Comparison of ENCODE assay signal across 23 cellular contexts in genomic region chr18:9919564-9920232, GRCh38. TPM values are rescaled to one million over a fixed set of nuclear protein-coding genes. Genes with fewer than 3 reads are reported as not detected.
DNase-seq lines count a peak whose midpoint lies in the region; ATAC-seq and TF ChIP-seq lines count a peak whose summit lies in the region.
"Had no signal": no experiment of that assay in that cellular context is flagged by ENCODE, and none has a peak within 500 bp of the region (broad histone marks: within the 10 kb centered on the region; RNA-seq: fewer than 3 reads in every experiment).

No MANE protein-coding gene starts in this region.

- H3K9me3 ChIP-seq in OCI-LY3 (ENCODE audit: insufficient read depth, low read length), result no peaks in the 10 kb centered on the region
- H3K9me3 ChIP-seq: esophagus squamous epithelium, gastrocnemius medialis, left lung, prostate gland had no signal

- no peak overlapping the region for H3K27ac ChIP-seq in OCI-LY3 (ENCODE audit: low read length)
- H3K27ac ChIP-seq: C4-2B, prostate gland had no signal

- H3K4me2 ChIP-seq in OCI-LY3 (ENCODE audit: low read length), result 0 out of 2 replicates have a peak overlapping the region, but pooled peaks have one; percentile 40

- peaks cover 5% of the 10 kb centered on the region for H3K36me3 Mint-ChIP-seq in HFFc6 (ENCODE audit: low read depth)

- H4K20me1 ChIP-seq in OCI-LY3 (ENCODE audit: insufficient read depth, low read length), result peaks cover 97% of the 10 kb centered on the region

- H3K4me1 ChIP-seq in OCI-LY3 (ENCODE audit: low read length), result peaks cover 37% of the 10 kb centered on the region

- no peak overlapping the region for H3K9ac ChIP-seq in OCI-LY3 (ENCODE audit: low read length)

- peaks cover 45% of the 10 kb centered on the region for H3K4me1 Mint-ChIP-seq in HFFc6 (ENCODE audit: low read depth)

- no peak overlapping the region for H3K4me3 Mint-ChIP-seq in HFFc6
- H3K4me3 Mint-ChIP-seq: activated CD4-positive, alpha-beta T cell treated with anti-CD3 and anti-CD28 coated beads for 36 hours; activated T-cell treated with anti-CD3 and anti-CD28 coated beads, Interleukin-2, amount 50 U/mL, for 4 hours; central memory CD8-positive, alpha-beta T cell; stimulated activated naive CD8-positive, alpha-beta T cell treated with anti-CD3 and anti-CD28 coated beads, Interleukin-15, amount 100 ng/mL, for 72 hours; T-helper 2 cell treated with Interferon-gamma antibody and Interleukin-4, amounts not matched to agents 5 μg/mL and 100 μg/mL, for 36 hours had no signal

- H3K4me3 ChIP-seq in OCI-LY3 (ENCODE audit: low read length) (no peak overlapping the region), fibroblast of the aortic adventitia (ENCODE audit: low read depth, low read length) (peak overlapping the region; percentile 2)
- H3K4me3 ChIP-seq: esophagus squamous epithelium, left lung, prostate gland had no signal

- no peaks in the 10 kb centered on the region for H3K36me3 ChIP-seq in OCI-LY3 (replicated peaks; ENCODE audit: low read depth, low read length)
- H3K36me3 ChIP-seq: gastrocnemius medialis, left lung, prostate gland had no signal

- no peaks in the 10 kb centered on the region for H3K27me3 ChIP-seq in OCI-LY3 (ENCODE audit: low read depth, low read length)
- H3K27me3 ChIP-seq: esophagus squamous epithelium, gastrocnemius medialis, left lung had no signal

- ATAC-seq in omental fat pad (ENCODE audit: low FRiP score), result no peak
- ATAC-seq: activated CD4-positive, alpha-beta T cell treated with anti-CD3 and anti-CD28 coated beads for 36 hours; activated T-cell treated with anti-CD3 and anti-CD28 coated beads, Interleukin-2, amount 50 U/mL, for 4 hours; gastrocnemius medialis; Right ventricle myocardium inferior had no signal

- peaks cover 100% of the 10 kb centered on the region for H3K79me2 ChIP-seq in OCI-LY3 (ENCODE audit: low read length)

- no peak for TF ChIP-seq CTCF in OCI-LY3 (IDR thresholded peaks at IDR 0.05; ENCODE audit: low read depth, low read length)
- no peak for TF ChIP-seq CTCF in fibroblast of the aortic adventitia (IDR thresholded peaks at IDR 0.05; ENCODE audit: insufficient read depth, low read length)
- no peak for TF ChIP-seq CTCF in HFFc6 (IDR thresholded peaks at IDR 0.05)
- TF ChIP-seq CTCF in omental fat pad (IDR thresholded peaks at IDR 0.05), result no peak

- no peaks in the 10 kb centered on the region; the same call in none of the 2 replicates for H3K27me3 Mint-ChIP-seq in HFFc6 (ENCODE audit: insufficient read depth)
- H3K27me3 Mint-ChIP-seq: activated CD4-positive, alpha-beta T cell treated with anti-CD3 and anti-CD28 coated beads for 36 hours; central memory CD8-positive, alpha-beta T cell; stimulated activated naive CD8-positive, alpha-beta T cell treated with anti-CD3 and anti-CD28 coated beads, Interleukin-15, amount 100 ng/mL, for 72 hours had no signal

- no peak overlapping the region for H3K27ac Mint-ChIP-seq in HFFc6
- H3K27ac Mint-ChIP-seq: activated CD4-positive, alpha-beta T cell treated with anti-CD3 and anti-CD28 coated beads for 36 hours; stimulated activated naive CD8-positive, alpha-beta T cell treated with anti-CD3 and anti-CD28 coated beads, Interleukin-15, amount 100 ng/mL, for 72 hours; T-helper 2 cell treated with Interferon-gamma antibody and Interleukin-4, amounts not matched to agents 5 μg/mL and 100 μg/mL, for 36 hours had no signal

- H2AFZ ChIP-seq in OCI-LY3 (ENCODE audit: low read depth, low read length), result no peak overlapping the region

- H3K9me3 Mint-ChIP-seq in HFFc6, result no peaks in the 10 kb centered on the region
- H3K9me3 Mint-ChIP-seq: activated T-cell treated with anti-CD3 and anti-CD28 coated beads, Interleukin-2, amount 50 U/mL, for 4 hours; central memory CD8-positive, alpha-beta T cell; stimulated activated naive CD8-positive, alpha-beta T cell treated with anti-CD3 and anti-CD28 coated beads, Interleukin-15, amount 100 ng/mL, for 72 hours; T-helper 2 cell treated with Interferon-gamma antibody and Interleukin-4, amounts not matched to agents 5 μg/mL and 100 μg/mL, for 36 hours had no signal

- peak; percentile 14 for DNase-seq in stimulated activated CD4-positive, alpha-beta T cell treated with anti-CD3 and anti-CD28 coated beads, Interleukin-15, amount 100 ng/mL, for 24 hours
- DNase-seq in stimulated activated CD4-positive, alpha-beta T cell treated with anti-CD3 and anti-CD28 coated beads, Interleukin-12 subunit alpha, Interleukin-12 subunit beta, amount 100 ng/mL, for 4 hours, result no peak
- DNase-seq in fibroblast of the aortic adventitia (ENCODE audit: low read depth), result no peak
- DNase-seq in HFFc6, result no peak
- DNase-seq in omental fat pad (ENCODE audit: low spot score), result no peak
- DNase-seq in cerebellum (ENCODE audit: low spot score), result no peak
- DNase-seq in KG1 (lab: John Stamatoyannopoulos, UW), result no peak
- DNase-seq: activated CD4-positive, alpha-beta T cell treated with anti-CD3 and anti-CD28 coated beads for 36 hours; activated T-cell treated with anti-CD3 and anti-CD28 coated beads, Interleukin-2, amount 50 U/mL, for 4 hours; Calu3; esophagus squamous epithelium; gastrocnemius medialis; left lung; mesendoderm; NCI-H1417; NCI-H774; stimulated activated naive CD8-positive, alpha-beta T cell treated with anti-CD3 and anti-CD28 coated beads, Interleukin-15, amount 100 ng/mL, for 72 hours had no signal

RNA-seq across cellular contexts. Expression of gene VAPA, which starts 5.9 kb away (rescaled TPM):
- total RNA-seq in fibroblast of the aortic adventitia (ENCODE audit: low replicate concordance) (324 and 436 TPM in 2 replicates), omental fat pad (100 to 1,000 TPM; 173 to 345 (median 246) TPM), cerebellum (145 TPM)
- total RNA-seq in HFFc6 (2021; fragmentation: NEBNext Ultra II Directional; extraction: Animal tissue kit (Norgen Biotek cat#: 25700)), result 100 to 1,000 TPM; 184 to 237 (median 206) TPM

RNA-seq across cellular contexts. Expression of gene TXNDC2, which starts 33.9 kb away (rescaled TPM):
- 0.16 and 0.27 TPM in 2 replicates for total RNA-seq in fibroblast of the aortic adventitia (ENCODE audit: low replicate concordance)
- under 1 TPM in 3 of 6 experiments, not detected in 3; 0.14 to 0.34 (median 0.18) TPM for total RNA-seq in HFFc6 (2021; fragmentation: NEBNext Ultra II Directional; extraction: Animal tissue kit (Norgen Biotek cat#: 25700))
- total RNA-seq in omental fat pad, result under 1 TPM in 2 of 4 donors, not detected in 2; 0.24 to 0.44 TPM
- not detected for total RNA-seq in cerebellum
- total RNA-seq: activated CD4-positive, alpha-beta T cell treated with anti-CD3 and anti-CD28 coated beads for 36 hours; activated T-cell treated with anti-CD3 and anti-CD28 coated beads, Interleukin-2, amount 50 U/mL, for 4 hours; Calu3; gastrocnemius medialis; Right ventricle myocardium inferior had no signal
